In the genomic region with DNA sequence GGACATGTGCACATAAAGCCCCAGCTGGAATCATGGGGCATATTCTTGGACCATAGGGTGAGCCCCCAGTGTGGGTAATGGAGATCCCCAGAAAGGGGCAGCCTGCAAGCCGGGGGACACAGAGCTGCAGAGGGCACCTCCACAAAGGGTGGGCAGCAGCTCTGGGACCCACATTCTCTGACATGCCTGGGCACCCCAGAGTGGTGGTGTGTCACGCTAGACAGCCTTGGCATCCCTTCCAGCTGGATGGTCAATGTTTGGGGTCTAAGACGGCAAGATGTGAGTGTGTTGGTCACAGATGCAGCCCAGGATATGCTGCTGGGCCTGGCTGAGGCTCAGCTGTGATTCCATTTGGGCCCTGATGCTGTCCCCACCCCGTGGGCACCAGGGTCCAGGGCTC, we compare ENCODE assay signal across 13 cellular contexts. TPM values are rescaled to one million over a fixed set of nuclear protein-coding genes. Genes with fewer than 3 reads are reported as not detected.
A peak's percentile ranks its signal among the peaks of the same experiment; 100 is the strongest.
DNase-seq lines count a peak whose midpoint lies in the region; ATAC-seq, FAIRE-seq and TF ChIP-seq lines count a peak whose summit lies in the region.
"Had no signal": no experiment of that assay in that cellular context is flagged by ENCODE, and none has a peak within 500 bp of the region (broad histone marks: within the 10 kb centered on the region; RNA-seq: fewer than 3 reads in every experiment).

No MANE protein-coding gene starts in this region.

- FAIRE-seq in kidney (lab: Jason Lieb, UNC): no peak
- FAIRE-seq: frontal cortex had no signal

- 93% methylated on average over 4 of the region's 4 CpGs for WGBS in right cardiac atrium

- peaks cover 0 to 4% (median 0%) of the 10 kb centered on the region in 3 donors for H3K36me3 ChIP-seq in Peyer's patch
- H3K36me3 ChIP-seq in kidney (ENCODE audit: control insufficient read depth in 1 of 2, insufficient read depth in 2 of 2, low read length in 2 of 2): peaks cover 3 to 4% of the 10 kb centered on the region in 2 donors
- H3K36me3 ChIP-seq: prostate gland, thyroid gland had no signal

- H3K27me3 ChIP-seq in right cardiac atrium (ENCODE audit: control insufficient read depth, insufficient read depth) (no peaks in the 10 kb centered on the region), Peyer's patch (no peaks in the 10 kb centered on the region)
- H3K27me3 ChIP-seq: thyroid gland had no signal

- no peak for TF ChIP-seq CTCF in Peyer's patch (IDR thresholded peaks at IDR 0.05)
- no peak for TF ChIP-seq CTCF in kidney (IDR thresholded peaks at IDR 0.05; ENCODE audit: borderline replicate concordance, extremely low read depth, insufficient read depth)

- H3K4me1 ChIP-seq in right cardiac atrium (ENCODE audit: control insufficient read depth, insufficient read depth, low read length) (peaks cover 26% of the 10 kb centered on the region), Peyer's patch (peaks cover 0 to 44% (median 38%) of the 10 kb centered on the region in 4 donors), kidney (ENCODE audit: control insufficient read depth in 1 of 2, insufficient read depth in 1 of 2, low read depth in 1 of 2, low read length in 2 of 2) (peaks cover 26 to 37% of the 10 kb centered on the region in 2 donors)

- H3K9me3 ChIP-seq in right cardiac atrium (ENCODE audit: control insufficient read depth, low read length) (no peaks in the 10 kb centered on the region), Peyer's patch (no peaks in the 10 kb centered on the region), kidney (ENCODE audit: control insufficient read depth in 1 of 2, low read length in 2 of 2) (no peaks in the 10 kb centered on the region)
- H3K9me3 ChIP-seq: prostate gland, thyroid gland had no signal

- H3K4me3 ChIP-seq in right cardiac atrium (ENCODE audit: low read length) (no peak overlapping the region), Peyer's patch (no peak overlapping the region), kidney (ENCODE audit: low read length in 2 of 2) (no peak overlapping the region)
- H3K4me3 ChIP-seq: prostate gland, thyroid gland had no signal

- intact Hi-C loops in cardiac septum (cut with DNase I): no loop called here
- intact Hi-C loops in right cardiac atrium (cut with DNase I): no loop called here
- intact Hi-C loops in kidney (cut with DNase I): no loop called here

- TF ChIP-seq POLR2A in Peyer's patch (IDR thresholded peaks at IDR 0.05): no peak

- no peak for ATAC-seq in right cardiac atrium
- ATAC-seq in HG03039 (IDR thresholded peaks at IDR 0.05; ENCODE audit: unreplicated experiment): no peak
- no peak for ATAC-seq in GM21576 (IDR thresholded peaks at IDR 0.05; ENCODE audit: unreplicated experiment)

- H3K9ac ChIP-seq in kidney (ENCODE audit: low read length in 2 of 2): no peak overlapping the region

- H3K27ac ChIP-seq in right cardiac atrium (ENCODE audit: low read length): no peak overlapping the region
- peak overlapping the region in 1 of 4 donors; percentile 82 for H3K27ac ChIP-seq in Peyer's patch
- no peak overlapping the region for H3K27ac ChIP-seq in kidney (ENCODE audit: low read depth in 2 of 2, low read length in 2 of 2)
- H3K27ac ChIP-seq: prostate gland had no signal

- DNase-seq in cardiac septum (ENCODE audit: low spot score): peak; percentile 29
- DNase-seq in right cardiac atrium: no peak
- DNase-seq in Peyer's patch: peak in 2 of 3 donors; percentile 30 to 43
- DNase-seq in kidney: peak; percentile 49
- no peak for DNase-seq in SK-N-DZ (ENCODE audit: low spot score)
- DNase-seq in pons (ENCODE audit: low spot score): no peak
- DNase-seq: NCI-H226; stimulated activated CD4-positive, alpha-beta T cell treated with anti-CD3 and anti-CD28 coated beads, Interleukin-15, amount 100 ng/mL, for 24 hours; thyroid gland had no signal

RNA-seq across cellular contexts. Expression of gene ADORA2A, which starts 9.7 kb away (rescaled TPM):
- total RNA-seq in cardiac septum (5.3 TPM), right cardiac atrium (1 to 10 TPM; 3.7 to 5.6 (median 4.8) TPM), Peyer's patch (1 to 10 TPM; 1.3 to 4.3 (median 2.6) TPM), kidney (6.9 TPM)
- polyA plus RNA-seq in right cardiac atrium (6.6 TPM), kidney (ENCODE audit: insufficient read depth, low read depth, low replicate concordance) (6.1 TPM)
- polyA plus RNA-seq in SK-N-DZ (2014; cell fraction: cytosol; rRNA removed): 8.7 and 11.8 TPM in 2 replicates
- 4.8 and 7.8 TPM in 2 replicates for polyA plus RNA-seq in SK-N-DZ (2014; cell fraction: nucleus; rRNA removed)

RNA-seq across cellular contexts. Expression of gene UPB1, which starts 58.0 kb away (rescaled TPM):
- total RNA-seq in cardiac septum (0.67 TPM), right cardiac atrium (1 to 10 TPM; 1.8 to 6.6 (median 2.9) TPM), Peyer's patch (under 1 TPM in 1 of 4 donors, not detected in 3; 0.80 TPM), kidney (1.0 TPM)
- polyA plus RNA-seq in right cardiac atrium (2.7 TPM), kidney (ENCODE audit: insufficient read depth, low read depth, low replicate concordance) (64.6 TPM)
- polyA plus RNA-seq in SK-N-DZ (2014; cell fraction: cytosol; rRNA removed): 0.13 TPM in 1 of 2 replicates, not detected in the other
- polyA plus RNA-seq in SK-N-DZ (2014; cell fraction: nucleus; rRNA removed): 0.22 and 0.24 TPM in 2 replicates
- total RNA-seq: thyroid gland had no signal

Comparison
In these comparisons a context has a peak if more than half of its experiments do, and no peak if none do; other contexts are left out.
1. DNase-seq: peak in cardiac septum (single experiment), Peyer's patch (2 of 3) and kidney (single experiment); none in right cardiac atrium (0 of 3), SK-N-DZ (single experiment) and pons (single experiment).